In the genomic region with DNA sequence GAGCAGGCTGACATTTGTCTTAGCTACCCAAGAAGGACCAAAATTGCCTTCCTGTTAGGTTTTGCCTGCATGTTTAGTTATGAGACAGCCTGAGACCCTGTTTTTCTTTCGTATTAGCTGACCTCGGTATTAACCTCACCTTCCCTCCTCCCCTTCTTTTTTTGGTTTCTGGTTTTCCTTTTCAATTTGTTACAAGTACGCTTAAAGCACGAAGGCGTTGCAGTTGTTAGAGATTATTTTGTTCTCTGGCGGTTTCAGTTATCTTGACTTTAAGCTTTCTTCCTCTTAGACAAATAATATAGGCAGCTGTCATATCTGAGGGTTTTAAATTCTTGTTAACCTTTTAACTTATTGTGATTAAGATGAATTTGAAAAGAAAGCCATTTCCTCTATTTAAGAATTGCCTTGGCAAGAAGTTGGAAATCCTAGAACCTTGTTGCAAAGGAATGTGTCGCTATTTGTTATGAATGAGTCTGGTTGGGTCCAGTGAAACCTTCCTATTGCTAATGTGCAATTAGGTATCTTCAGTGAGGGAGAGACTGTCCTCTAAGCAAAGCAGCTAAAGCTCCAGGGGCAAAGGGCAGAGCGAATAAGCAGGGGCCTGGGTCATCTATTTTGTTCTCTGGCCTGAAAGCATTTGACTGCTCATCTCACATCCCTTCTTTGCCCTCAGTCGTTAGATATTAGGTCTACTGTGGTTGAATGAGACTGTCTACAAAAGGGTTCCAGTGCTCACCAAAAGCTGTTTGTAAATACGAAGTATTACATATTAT, we compare ENCODE assay signal across 8 cellular contexts. TPM values are rescaled to one million over a fixed set of nuclear protein-coding genes. Genes with fewer than 3 reads are reported as not detected.
DNase-seq lines count a peak whose midpoint lies in the region; ATAC-seq and TF ChIP-seq lines count a peak whose summit lies in the region.

No MANE protein-coding gene starts in this region.

- peak; percentile 65 for DNase-seq in A673 (ENCODE audit: low spot score)
- DNase-seq in HK-2 (ENCODE audit: unreplicated experiment): no peak
- DNase-seq in Ammon's horn (ENCODE audit: low spot score): no peak
- no peak for DNase-seq in amygdala (lab: John Stamatoyannopoulos, UW)
- DNase-seq in activated CD4-positive, alpha-beta T cell treated with anti-CD3 and anti-CD28 coated beads for 1 hour: no peak

- H3K27me3 ChIP-seq in A673 (replicated peaks; ENCODE audit: insufficient read depth, low read depth, low read length, poor library complexity): no peaks in the 10 kb centered on the region

- H3K9me3 Mint-ChIP-seq in dendritic cell treated with granulocyte-macrophage colony-stimulating factor and Interleukin-4, amounts not matched to agents 40 ng/mL and 50 ng/mL, for 4 days: no peaks in the 10 kb centered on the region

- no peaks in the 10 kb centered on the region for H3K36me3 ChIP-seq in A673 (ENCODE audit: insufficient read depth, low read length, poor library complexity, severe bottlenecking)

- BruUV-seq in A673 (replicated peaks; lab: Mats Ljungman, UMichigan): no TSS peak

- peak overlapping the region; percentile 50 for H3K4me3 Mint-ChIP-seq in dendritic cell treated with granulocyte-macrophage colony-stimulating factor and Interleukin-4, amounts not matched to agents 40 ng/mL and 50 ng/mL, for 4 days

- H3K27ac Mint-ChIP-seq in dendritic cell treated with granulocyte-macrophage colony-stimulating factor and Interleukin-4, amounts not matched to agents 40 ng/mL and 50 ng/mL, for 4 days: peak overlapping the region; percentile 66

- no peaks in the 10 kb centered on the region for H3K9me3 ChIP-seq in A673 (ENCODE audit: low read depth, low read length, poor library complexity, severe bottlenecking)

- H3K36me3 Mint-ChIP-seq in dendritic cell treated with granulocyte-macrophage colony-stimulating factor and Interleukin-4, amounts not matched to agents 40 ng/mL and 50 ng/mL, for 4 days (ENCODE audit: low read depth): no peaks in the 10 kb centered on the region

- no peaks in the 10 kb centered on the region for H3K27me3 Mint-ChIP-seq in dendritic cell treated with granulocyte-macrophage colony-stimulating factor and Interleukin-4, amounts not matched to agents 40 ng/mL and 50 ng/mL, for 4 days

- H3K27ac ChIP-seq in A673 (ENCODE audit: low read depth, low read length, poor library complexity, severe bottlenecking): peak overlapping the region; percentile 72

- CTCF ChIA-PET in A673 (lab: Charles Lee): interaction anchor here (0.6 kb wide), 1 partner anchor 11 kb away, joined by 3 read pairs; no protein-coding TSS in a partner anchor

- intact Hi-C loops in A673 (cut with micrococcal nuclease; ENCODE audit: unreplicated experiment): loop anchor here (5.0 kb wide), 1 partner anchor 44 kb away; a partner anchor contains a TSS
- intact Hi-C loops in dendritic cell treated with granulocyte-macrophage colony-stimulating factor and Interleukin-4, amounts not matched to agents 40 ng/mL and 50 ng/mL, for 4 days (cut with micrococcal nuclease): no loop called here

- ATAC-seq in GM19023 (IDR thresholded peaks at IDR 0.05; ENCODE audit: unreplicated experiment) (peak; percentile 55), HG03521 (IDR thresholded peaks at IDR 0.05; ENCODE audit: unreplicated experiment) (peak; percentile 56)

- TF ChIP-seq CTCF in A673 (conservative IDR thresholded peaks at IDR 0.05; ENCODE audit: low read depth, low read length): no peak

- peak overlapping the region; percentile 17 for H3K4me3 ChIP-seq in A673 (ENCODE audit: low read depth, low read length, poor library complexity, severe bottlenecking)

- peaks cover 85% of the 10 kb centered on the region for H3K4me1 ChIP-seq in A673 (ENCODE audit: insufficient read depth, low read length, poor library complexity, severe bottlenecking)

- peaks cover 55% of the 10 kb centered on the region for H3K4me1 Mint-ChIP-seq in dendritic cell treated with granulocyte-macrophage colony-stimulating factor and Interleukin-4, amounts not matched to agents 40 ng/mL and 50 ng/mL, for 4 days (ENCODE audit: low read depth)

- POLR2A ChIA-PET in A673 (lab: Charles Lee; ENCODE audit: low non-redundant PET): interaction anchor here (0.6 to 1.1 kb wide), 3 partner anchors 11 to 763 kb away, joined by 7 to 16 read pairs (median 9); no protein-coding TSS in a partner anchor

RNA-seq across cellular contexts. Expression of a gene that starts 45.8 kb away (rescaled TPM):
- 75.7 and 79.1 TPM in 2 replicates for total RNA-seq in A673 (2021)
